In genomic region chr16:29327631-29328408, GRCh38 we compare ENCODE assay signal across 8 cellular contexts.
DNase-seq lines count a peak whose midpoint lies in the region; TF ChIP-seq lines count a peak whose summit lies in the region.
"Not testable (repeated sequence)": the region's sequence is repeated elsewhere in the genome, so short reads cannot be mapped to it uniquely, and the experiment has no call there.

No MANE protein-coding gene starts in this region.

- not testable (repeated sequence) for H3K27me3 Mint-ChIP-seq in chondrocyte (ENCODE audit: low read depth)

- TF ChIP-seq CTCF in PC-9 (conservative IDR thresholded peaks at IDR 0.05); chondrocyte (IDR thresholded peaks at IDR 0.05); fibroblast of mammary gland (conservative IDR thresholded peaks at IDR 0.05; ENCODE audit: control insufficient read depth, insufficient read depth, low read depth, low read length); smooth muscle cell (IDR thresholded peaks at IDR 0.05; ENCODE audit: borderline replicate concordance, insufficient read depth, poor library complexity, severe bottlenecking): not testable (repeated sequence)

- H3K9me3 Mint-ChIP-seq in chondrocyte (ENCODE audit: low read depth), result not testable (repeated sequence)

- not testable (repeated sequence) for H3F3A ChIP-seq in PC-9 (ENCODE audit: insufficient read depth, low read depth); smooth muscle cell (ENCODE audit: low read depth)

- H3K36me3 ChIP-seq in PC-9 (ENCODE audit: low read depth); smooth muscle cell (ENCODE audit: low read depth): not testable (repeated sequence)

- H4K20me1 ChIP-seq in PC-9 (ENCODE audit: insufficient read depth); smooth muscle cell (ENCODE audit: low read depth): not testable (repeated sequence)

- H3K4me2 ChIP-seq in PC-9 (peak overlapping the region; percentile 59), smooth muscle cell (peak overlapping the region; percentile 53)

- not testable (repeated sequence) for H3K4me3 ChIP-seq in PC-9; fibroblast of mammary gland (ENCODE audit: control insufficient read depth, low read depth, low read length); smooth muscle cell

- H3K27ac Mint-ChIP-seq in chondrocyte (ENCODE audit: unreplicated experiment), result peak overlapping the region; percentile 85

- H3K9ac ChIP-seq in smooth muscle cell (ENCODE audit: low read depth), result not testable (repeated sequence)

- 49% methylated on average over 12 of the region's 12 CpGs for WGBS in smooth muscle cell (ENCODE audit: low lambda C conversion rate)

- CTCF ChIA-PET in PC-9 (lab: Charles Lee), result not testable (repeated sequence)

- H3K36me3 Mint-ChIP-seq in chondrocyte (ENCODE audit: low read depth), result not testable (repeated sequence)

- not testable (repeated sequence) for H3K79me2 ChIP-seq in PC-9 (ENCODE audit: low read depth); smooth muscle cell (ENCODE audit: low read depth)

- H3K4me3 Mint-ChIP-seq in chondrocyte (ENCODE audit: unreplicated experiment), result not testable (repeated sequence)

- H3K27ac ChIP-seq in PC-9, result not testable (repeated sequence)
- H3K27ac ChIP-seq in smooth muscle cell (ENCODE audit: low read depth), result peak overlapping the region; percentile 38

- DNase-seq in AG08396 (ENCODE audit: low spot score) (peak; percentile 54), H4 (ENCODE audit: low spot score) (peak; percentile 43), PC-9 (peak; percentile 43 to 48), amniotic epithelial cell (ENCODE audit: low read depth) (peak; percentile 41), fibroblast of mammary gland (ENCODE audit: low read depth) (peak; percentile 21), lung microvascular endothelial cell (ENCODE audit: low read depth in 2 of 2) (peak; percentile 79 to 95)
- not testable (repeated sequence) for DNase-seq in chondrocyte (ENCODE audit: low spot score); smooth muscle cell (lab: John Stamatoyannopoulos, UW; ENCODE audit: unreplicated experiment)

- H2AFZ ChIP-seq in PC-9; smooth muscle cell (ENCODE audit: low read depth): not testable (repeated sequence)

- BruUV-seq in PC-9 (replicated peaks; lab: Mats Ljungman, UMichigan), result not testable (repeated sequence)

- H3K9me3 ChIP-seq in PC-9 (ENCODE audit: insufficient read depth, low read depth); smooth muscle cell (replicated peaks; ENCODE audit: low read depth): not testable (repeated sequence)

- H3K4me1 Mint-ChIP-seq in chondrocyte (ENCODE audit: low read depth), result peaks cover 19% of the 10 kb centered on the region

- not testable (repeated sequence) for H3K9me2 ChIP-seq in PC-9 (ENCODE audit: insufficient read depth)

- peaks cover 12% of the 10 kb centered on the region; the same call in 1 of the 2 replicates for H3K4me1 ChIP-seq in PC-9 (replicated peaks; ENCODE audit: insufficient read depth)
- H3K4me1 ChIP-seq in smooth muscle cell (ENCODE audit: low read depth), result not testable (repeated sequence)

- intact Hi-C loops in PC-9 (cut with micrococcal nuclease; ENCODE audit: unreplicated experiment), result not testable (repeated sequence)

- H3K27me3 ChIP-seq in PC-9 (ENCODE audit: insufficient read depth, low read depth); smooth muscle cell (ENCODE audit: low read depth): not testable (repeated sequence)

- POLR2A ChIA-PET in PC-9 (lab: Charles Lee; ENCODE audit: unreplicated experiment), result not testable (repeated sequence)
